In the genomic region with DNA sequence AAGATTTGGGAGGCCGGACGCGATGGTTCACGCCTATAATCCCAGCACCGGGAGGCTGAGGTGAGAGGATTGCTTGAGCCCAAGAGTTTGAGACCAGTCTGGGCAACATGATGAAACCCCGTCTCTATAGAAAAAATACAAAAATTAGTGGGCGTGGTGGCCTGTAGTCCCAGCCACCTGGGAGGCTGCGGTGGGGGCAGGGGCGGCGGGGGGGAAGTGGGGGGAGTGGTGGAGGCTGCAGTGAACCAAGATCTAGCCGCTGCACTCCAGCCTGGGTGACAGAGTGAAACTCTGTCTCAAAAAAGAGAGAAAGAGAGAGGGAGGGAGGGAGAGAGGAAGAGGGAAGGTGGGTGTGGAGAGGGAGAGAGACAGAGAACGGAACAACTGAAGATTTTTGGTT, we compare ENCODE assay signal across 17 cellular contexts. TPM values are rescaled to one million over a fixed set of nuclear protein-coding genes. Genes with fewer than 3 reads are reported as not detected.
DNase-seq lines count a peak whose midpoint lies in the region; ATAC-seq and TF ChIP-seq lines count a peak whose summit lies in the region.
"Had no signal": no experiment of that assay in that cellular context is flagged by ENCODE, and none has a peak within 500 bp of the region (broad histone marks: within the 10 kb centered on the region; RNA-seq: fewer than 3 reads in every experiment).

No MANE protein-coding gene starts in this region.

- H2AK5ac ChIP-seq in trophoblast cell (ENCODE audit: low read length), result no peak overlapping the region

- H4K20me1 ChIP-seq in SK-N-SH (ENCODE audit: insufficient read depth), result no peaks in the 10 kb centered on the region

- no peak overlapping the region for H3K14ac ChIP-seq in trophoblast cell (ENCODE audit: low read length)

- H3K4ac ChIP-seq in trophoblast cell (ENCODE audit: low read depth, low read length), result no peak overlapping the region

- H3K79me1 ChIP-seq in trophoblast cell (ENCODE audit: low read length), result peaks cover 7% of the 10 kb centered on the region

- H3K9me2 ChIP-seq in SK-N-SH, result no peaks in the 10 kb centered on the region

- peak overlapping the region; percentile 4 for H3K4me3 Mint-ChIP-seq in chondrocyte (ENCODE audit: unreplicated experiment)

- H2BK5ac ChIP-seq in trophoblast cell (ENCODE audit: low read depth, low read length, poor library complexity), result no peak overlapping the region

- POLR2A ChIA-PET in SK-N-SH (lab: Yijun Ruan, JAX), result no interaction called here

- DNase-seq in SK-N-SH, result no peak
- no peak for DNase-seq in chondrocyte (ENCODE audit: low spot score)
- DNase-seq in trophoblast cell, result peak in 1 of 2 donors; percentile 21
- no peak for DNase-seq in WERI-Rb-1
- DNase-seq in OCI-M2 (lab: John Stamatoyannopoulos, UW; ENCODE audit: unreplicated experiment), result no peak
- no peak for DNase-seq in middle frontal gyrus (ENCODE audit: extremely low spot score, low spot score)
- no peak for DNase-seq in GM19240 (ENCODE audit: insufficient read length, low spot score)
- DNase-seq: activated CD4-positive, CD25-positive, alpha-beta regulatory T cell treated with anti-CD3 and anti-CD28 coated beads, Interleukin-2, amount 50 U/mL, for 72 hours; DMS53; effector memory CD4-positive, alpha-beta T cell; heart right ventricle; NCI-H1436 had no signal

- TF ChIP-seq EP300 in SK-N-SH (IDR thresholded peaks at IDR 0.05; ENCODE audit: borderline replicate concordance in 1 of 2, low read depth in 1 of 2, low read length in 1 of 2), result no peak

- H2BK120ac ChIP-seq in trophoblast cell (ENCODE audit: insufficient read depth, low read length, poor library complexity), result no peak overlapping the region

- H3K9me3 Mint-ChIP-seq in chondrocyte (ENCODE audit: low read depth), result no peaks in the 10 kb centered on the region
- H3K9me3 Mint-ChIP-seq: activated T-helper 2 cell treated with anti-CD3 and anti-CD28 coated beads, Interferon-gamma antibody, Interleukin-2, Interleukin-4, amounts not matched to agents 10 μg/mL and 5 μg/mL and 100 μg/mL, durations not matched to agents 14 hours and 24 hours and 36 hours had no signal

- no peaks in the 10 kb centered on the region for H3K27me3 Mint-ChIP-seq in chondrocyte (ENCODE audit: low read depth)

- peaks cover 59% of the 10 kb centered on the region for H3K4me1 Mint-ChIP-seq in chondrocyte (ENCODE audit: low read depth)

- no peak for TF ChIP-seq CTCF in SK-N-SH (IDR thresholded peaks at IDR 0.05)
- no peak for TF ChIP-seq CTCF in chondrocyte (IDR thresholded peaks at IDR 0.05)
- no peak for TF ChIP-seq CTCF in WERI-Rb-1 (IDR thresholded peaks at IDR 0.05; ENCODE audit: low read depth, low read length)

- no peaks in the 10 kb centered on the region for H3K9me3 ChIP-seq in SK-N-SH
- H3K9me3 ChIP-seq in trophoblast cell (ENCODE audit: insufficient read depth, low read depth, low read length), result no peaks in the 10 kb centered on the region
- H3K9me3 ChIP-seq in WERI-Rb-1 (ENCODE audit: severe bottlenecking), result no peaks in the 10 kb centered on the region
- H3K9me3 ChIP-seq: heart right ventricle had no signal

- H3K27me3 ChIP-seq in SK-N-SH (ENCODE audit: insufficient read depth) (no peaks in the 10 kb centered on the region), trophoblast cell (ENCODE audit: insufficient read depth, low read length) (no peaks in the 10 kb centered on the region), WERI-Rb-1 (ENCODE audit: insufficient read depth, low read depth, severe bottlenecking) (no peaks in the 10 kb centered on the region)
- H3K27me3 ChIP-seq: heart right ventricle had no signal

- ATAC-seq in SK-N-SH treated with all-trans-retinoic acid at 6 μM for 48 hours, result no peak
- ATAC-seq: heart right ventricle, right cardiac atrium had no signal

- no peak overlapping the region for H4K12ac ChIP-seq in trophoblast cell (ENCODE audit: low read depth, low read length)

- peaks cover 49% of the 10 kb centered on the region for H3F3A ChIP-seq in SK-N-SH (replicated peaks; ENCODE audit: insufficient read depth)

- 80% methylated on average over 12 of the region's 12 CpGs for WGBS in SK-N-SH (ENCODE audit: low lambda C conversion rate)
- 100% methylated on average over 1 of the region's 12 CpGs for WGBS in trophoblast cell (ENCODE audit: extremely low coverage, insufficient coverage, insufficient read length)

- H3K4me2 ChIP-seq in SK-N-SH (peak overlapping the region; percentile 31; the same call in 1 of the 2 replicates), trophoblast cell (ENCODE audit: low read length) (no peak overlapping the region)

- H3K36me3 ChIP-seq in SK-N-SH (replicated peaks in 1 of 2; ENCODE audit: control insufficient read depth in 1 of 2, insufficient read depth in 2 of 2, low read length in 1 of 2), result peaks cover 0 to 13% of the 10 kb centered on the region in 2 experiments
- H3K36me3 ChIP-seq in trophoblast cell (ENCODE audit: control insufficient read depth in 1 of 2, insufficient read depth in 2 of 2, low read length in 2 of 2), result peaks cover 3 to 5% of the 10 kb centered on the region in 2 experiments
- no peaks in the 10 kb centered on the region for H3K36me3 ChIP-seq in WERI-Rb-1

- H2AFZ ChIP-seq in SK-N-SH (ENCODE audit: low read depth) (no peak overlapping the region), trophoblast cell (ENCODE audit: insufficient read depth, low read length, poor library complexity) (no peak overlapping the region)

- H3K4me1 ChIP-seq in SK-N-SH (ENCODE audit: control insufficient read depth in 1 of 2, insufficient read depth in 2 of 2, low read depth in 1 of 2, low read length in 1 of 2) (peaks cover 0 to 29% of the 10 kb centered on the region in 2 experiments; a peak in 3 of 4 replicates), trophoblast cell (ENCODE audit: control insufficient read depth in 1 of 2, insufficient read depth in 2 of 2, low read length in 2 of 2) (peaks cover 5 to 6% of the 10 kb centered on the region in 2 experiments)

- H3K27ac Mint-ChIP-seq in chondrocyte (ENCODE audit: unreplicated experiment), result peak overlapping the region; percentile 92
- H3K27ac Mint-ChIP-seq: activated T-helper 2 cell treated with anti-CD3 and anti-CD28 coated beads, Interferon-gamma antibody, Interleukin-2, Interleukin-4, amounts not matched to agents 10 μg/mL and 5 μg/mL and 100 μg/mL, durations not matched to agents 14 hours and 24 hours and 36 hours had no signal

- H3K79me2 ChIP-seq in SK-N-SH (ENCODE audit: insufficient read depth), result peaks cover 18% of the 10 kb centered on the region; the same call in 1 of the 2 replicates
- H3K79me2 ChIP-seq in trophoblast cell (ENCODE audit: control insufficient read depth, insufficient read depth, low read length, poor library complexity), result no peaks in the 10 kb centered on the region

- H3K23ac ChIP-seq in trophoblast cell (ENCODE audit: low read length), result no peak overlapping the region

- no peak overlapping the region for H3K4me3 ChIP-seq in SK-N-SH (ENCODE audit: low read depth in 2 of 2, low read length in 1 of 2)
- no peak overlapping the region for H3K4me3 ChIP-seq in trophoblast cell (ENCODE audit: low read depth, low read length)
- H3K4me3 ChIP-seq in WERI-Rb-1 (ENCODE audit: low read depth, low read length), result no peak overlapping the region
- H3K4me3 ChIP-seq: heart right ventricle, SK-N-MC had no signal

- peak overlapping the region in 1 of 2 experiments; percentile 97; a peak in 2 of 4 replicates for H3K27ac ChIP-seq in SK-N-SH (ENCODE audit: low read depth in 2 of 2, low read length in 1 of 2)
- no peak overlapping the region for H3K27ac ChIP-seq in trophoblast cell (ENCODE audit: low read depth, low read length)
- no peak overlapping the region for H3K27ac ChIP-seq in WERI-Rb-1
- H3K27ac ChIP-seq: 22Rv1, heart right ventricle, SK-N-MC had no signal

- H4K91ac ChIP-seq in trophoblast cell (ENCODE audit: low read depth, low read length), result no peak overlapping the region

- peak overlapping the region; percentile 75 for H3K9ac ChIP-seq in SK-N-SH
- H3K9ac ChIP-seq in trophoblast cell (ENCODE audit: low read length), result no peak overlapping the region

- H3K18ac ChIP-seq in trophoblast cell (ENCODE audit: low read length), result no peak overlapping the region

- TF ChIP-seq RAD21 in SK-N-SH (IDR thresholded peaks at IDR 0.05; ENCODE audit: low read length), result no peak

- H4K8ac ChIP-seq in trophoblast cell (ENCODE audit: low read depth, low read length), result no peak overlapping the region

- peaks cover 3% of the 10 kb centered on the region for H3K36me3 Mint-ChIP-seq in chondrocyte (ENCODE audit: low read depth)

- CTCF ChIA-PET in SK-N-SH (lab: Yijun Ruan, JAX), result interaction anchor here (0.9 to 2.0 kb wide), 5 partner anchors 22 to 247 kb away, joined by 3 to 6 read pairs (median 5); no protein-coding TSS in a partner anchor

- peak overlapping the region; percentile 12 for H2BK12ac ChIP-seq in trophoblast cell (ENCODE audit: low read length)

TF ChIP-seq in SK-N-SH treated with all-trans-retinoic acid at 6 μM for 48 hours, 23 proteins besides CTCF, POLR2A, EP300 and RAD21 (continues in another document):
- TF ChIP-seq, protein P1, sequence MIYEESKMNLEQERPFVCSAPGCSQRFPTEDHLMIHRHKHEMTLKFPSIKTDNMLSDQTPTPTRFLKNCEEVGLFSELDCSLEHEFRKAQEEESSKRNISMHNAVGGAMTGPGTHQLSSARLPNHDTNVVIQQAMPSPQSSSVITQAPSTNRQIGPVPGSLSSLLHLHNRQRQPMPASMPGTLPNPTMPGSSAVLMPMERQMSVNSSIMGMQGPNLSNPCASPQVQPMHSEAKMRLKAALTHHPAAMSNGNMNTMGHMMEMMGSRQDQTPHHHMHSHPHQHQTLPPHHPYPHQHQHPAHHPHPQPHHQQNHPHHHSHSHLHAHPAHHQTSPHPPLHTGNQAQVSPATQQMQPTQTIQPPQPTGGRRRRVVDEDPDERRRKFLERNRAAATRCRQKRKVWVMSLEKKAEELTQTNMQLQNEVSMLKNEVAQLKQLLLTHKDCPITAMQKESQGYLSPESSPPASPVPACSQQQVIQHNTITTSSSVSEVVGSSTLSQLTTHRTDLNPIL (CRISPR knock-in tag; IDR thresholded peaks at IDR 0.05; ENCODE audit: low read depth), result no peak
- TF ChIP-seq ZFP30 (CRISPR knock-in tag; IDR thresholded peaks at IDR 0.05), result no peak
- no peak for TF ChIP-seq ARNTL (CRISPR knock-in tag; IDR thresholded peaks at IDR 0.05; ENCODE audit: borderline replicate concordance, low read depth)
- no peak for TF ChIP-seq ZNF70 (CRISPR knock-in tag; IDR thresholded peaks at IDR 0.05)
- no peak for TF ChIP-seq RARB (CRISPR knock-in tag; IDR thresholded peaks at IDR 0.05)
- TF ChIP-seq TCF4 (CRISPR knock-in tag; IDR thresholded peaks at IDR 0.05; ENCODE audit: borderline replicate concordance), result no peak

RNA-seq across cellular contexts. Expression of a gene that starts 4.9 kb away (rescaled TPM):
- 193 and 212 TPM in 2 replicates for polyA plus RNA-seq in SK-N-SH (2012; rRNA removed)
- 199 and 206 TPM in 2 replicates for polyA plus RNA-seq in SK-N-SH (2012; cell fraction: cytosol; rRNA removed)
- 86.4 and 89.6 TPM in 2 replicates for polyA plus RNA-seq in SK-N-SH (2012; cell fraction: nucleus; rRNA removed)
- 40.2 to 43.6 TPM (median 43.5 TPM) in 3 replicates for total RNA-seq in chondrocyte
- 61.9 and 63.3 TPM in 2 replicates for polyA plus RNA-seq in trophoblast cell (2013)

RNA-seq across cellular contexts. Expression of a gene that starts 29.3 kb away (rescaled TPM):
- polyA plus RNA-seq in SK-N-SH (2012; rRNA removed), result 215 and 243 TPM in 2 replicates
- 278 and 338 TPM in 2 replicates for polyA plus RNA-seq in SK-N-SH (2012; cell fraction: cytosol; rRNA removed)
- polyA plus RNA-seq in SK-N-SH (2012; cell fraction: nucleus; rRNA removed), result 73.7 and 85.6 TPM in 2 replicates
- total RNA-seq in chondrocyte, result 257 to 277 TPM (median 272 TPM) in 3 replicates
- 246 and 249 TPM in 2 replicates for polyA plus RNA-seq in trophoblast cell (2013)
